In the genomic region with DNA sequence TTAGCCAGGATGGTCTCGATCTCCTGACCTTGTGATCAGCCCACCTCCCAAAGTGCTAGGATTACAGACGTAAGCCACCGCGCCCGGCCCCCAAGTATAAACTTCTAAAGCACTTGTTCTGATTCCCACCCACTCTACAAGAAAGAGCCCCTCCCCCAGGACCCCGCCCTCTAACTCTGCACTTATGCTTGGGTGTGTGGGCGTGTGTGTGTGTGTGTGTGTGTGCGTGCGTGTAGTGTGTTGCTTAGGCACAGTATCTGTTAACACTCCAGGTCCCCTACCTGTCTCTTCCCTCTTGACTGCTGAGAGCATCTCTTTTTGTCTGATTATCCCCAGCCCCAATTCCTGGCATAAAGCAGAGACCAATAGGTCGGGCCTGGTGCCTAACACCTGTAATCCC, we compare ENCODE assay signal across 24 cellular contexts. TPM values are rescaled to one million over a fixed set of nuclear protein-coding genes. Genes with fewer than 3 reads are reported as not detected.
"Had no signal": no experiment of that assay in that cellular context is flagged by ENCODE, and none has a peak within 500 bp of the region (broad histone marks: within the 10 kb centered on the region; RNA-seq: fewer than 3 reads in every experiment).

No MANE protein-coding gene starts in this region.

- H3K27ac ChIP-seq: KMS-11, SJSA1, SK-N-MC had no signal

- H3K27me3 ChIP-seq: SJSA1 had no signal

- H3K9ac ChIP-seq: KMS-11 had no signal

- FAIRE-seq: RCC 7860 had no signal

- H3K4me3 ChIP-seq: SJSA1, SK-N-MC had no signal

- H3K4me2 ChIP-seq: KMS-11 had no signal

- DNase-seq: IMR-90, Kasumi-1, MM.1S, NCI-H1092 treated with DMSO at 0.1 percent for 48 hours, NCI-H1436, NCI-H187, NCI-H2029, NCI-H2081 treated with DMSO at 0.1 percent for 48 hours, NCI-H2171, NCI-H226, NCI-H446, NCI-H510A, NCI-H524 treated with DMSO at 0.1 percent for 48 hours, NCI-H69, NCI-H774, Right ventricle myocardium superior, RPMI8226, SIG-M5 had no signal

- H3K36me3 ChIP-seq: SJSA1 had no signal

- H3K9me3 ChIP-seq: SJSA1 had no signal

RNA-seq across cellular contexts. Expression of gene PTCRA, which starts 6.0 kb away (rescaled TPM):
- total RNA-seq: HT-29, IMR-90, M059J, Right ventricle myocardium superior, SJSA1 had no signal
- polyA plus RNA-seq: IMR-90 had no signal

RNA-seq across cellular contexts. Expression of gene GNMT, which starts 50.7 kb away (rescaled TPM):
- total RNA-seq: HT-29, IMR-90 had no signal
